In the genomic region with DNA sequence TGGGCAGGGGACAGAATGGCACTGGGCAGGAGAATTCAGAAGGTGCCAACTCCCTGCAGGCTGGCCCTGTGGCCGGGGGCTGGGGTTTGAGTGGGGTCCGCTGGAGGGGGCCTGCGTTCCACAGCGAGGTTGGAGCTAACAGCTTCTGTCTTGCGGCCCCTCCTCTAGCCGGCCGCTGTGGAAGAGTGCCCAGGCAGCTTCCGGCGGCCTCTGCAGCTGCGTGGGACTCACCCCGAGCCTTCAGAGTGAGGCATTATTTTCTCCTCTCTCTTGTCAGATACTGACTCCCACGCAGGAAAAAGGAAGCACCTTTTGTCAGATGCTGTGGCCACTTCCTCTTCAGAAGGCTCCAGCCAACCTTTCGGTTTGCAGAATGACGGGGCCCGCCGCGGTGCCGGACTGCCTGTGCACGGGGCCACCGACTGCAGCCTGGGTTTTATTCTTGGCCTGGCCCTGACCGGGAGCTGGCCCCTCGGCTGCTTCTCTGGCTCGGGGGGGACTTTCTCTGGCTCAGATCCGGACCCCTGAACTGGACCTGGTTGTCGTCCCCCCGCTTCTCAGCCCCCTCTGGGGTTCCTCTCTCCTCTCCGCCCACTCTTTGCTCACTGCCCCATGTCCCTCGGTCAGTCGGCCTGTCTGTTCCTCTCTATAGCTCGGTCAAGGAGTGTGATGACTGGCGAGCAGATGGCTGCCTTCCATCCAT, we compare ENCODE assay signal across 9 cellular contexts. TPM values are rescaled to one million over a fixed set of nuclear protein-coding genes. Genes with fewer than 3 reads are reported as not detected.
DNase-seq lines count a peak whose midpoint lies in the region; ATAC-seq and TF ChIP-seq lines count a peak whose summit lies in the region.
"Had no signal": no experiment of that assay in that cellular context is flagged by ENCODE, and none has a peak within 500 bp of the region (broad histone marks: within the 10 kb centered on the region; RNA-seq: fewer than 3 reads in every experiment).

No MANE protein-coding gene starts in this region.

- H3K4me3 ChIP-seq in CD4-positive, alpha-beta memory T cell (ENCODE audit: low read length in 2 of 2), result peak overlapping the region; percentile 57 to 63
- H3K4me3 ChIP-seq in Loucy (ENCODE audit: low read length, poor library complexity, severe bottlenecking), result peak overlapping the region; percentile 67
- H3K4me3 ChIP-seq: cardiac muscle cell had no signal

- H3K27me3 ChIP-seq in CD4-positive, alpha-beta memory T cell (ENCODE audit: insufficient read depth, low read length), result no peaks in the 10 kb centered on the region
- H3K27me3 ChIP-seq in Loucy (ENCODE audit: insufficient read depth, low read length, poor library complexity, severe bottlenecking), result no peaks in the 10 kb centered on the region
- H3K27me3 ChIP-seq: cardiac muscle cell had no signal

- intact Hi-C loops in CD4-positive, alpha-beta memory T cell (cut with micrococcal nuclease), result no loop called here
- intact Hi-C loops in cardiac septum (cut with DNase I), result loop anchor here (2.0 kb wide), 1 partner anchor 54 kb away; no protein-coding TSS in a partner anchor

- H3K27ac ChIP-seq in CD4-positive, alpha-beta memory T cell (ENCODE audit: low read depth, low read length), result peak overlapping the region; percentile 84
- H3K27ac ChIP-seq: cardiac muscle cell had no signal

- peak overlapping the region; percentile 51 for H3K4me2 ChIP-seq in Loucy (ENCODE audit: low read depth, low read length, poor library complexity, severe bottlenecking)

- H3K9me3 ChIP-seq in CD4-positive, alpha-beta memory T cell (ENCODE audit: control insufficient read depth in 1 of 2, low read length in 2 of 2), result no peaks in the 10 kb centered on the region
- no peaks in the 10 kb centered on the region for H3K9me3 ChIP-seq in Loucy (ENCODE audit: insufficient read depth, low read depth, low read length)

- H3K9me3 Mint-ChIP-seq in CD4-positive, alpha-beta memory T cell, result peaks cover 0 to 2% (median 0%) of the 10 kb centered on the region in 8 donors
- no peaks in the 10 kb centered on the region for H3K9me3 Mint-ChIP-seq in activated T-cell treated with anti-CD3 and anti-CD28 coated beads, Interleukin-2, amount 50 U/mL, for 24 hours

- peak overlapping the region; percentile 95 to 99 (median 97) for H3K27ac Mint-ChIP-seq in CD4-positive, alpha-beta memory T cell
- peak overlapping the region; percentile 93 for H3K27ac Mint-ChIP-seq in activated T-cell treated with anti-CD3 and anti-CD28 coated beads, Interleukin-2, amount 50 U/mL, for 24 hours

- no peaks in the 10 kb centered on the region for H4K20me1 ChIP-seq in Loucy (ENCODE audit: insufficient read depth, low read length, poor library complexity, severe bottlenecking)

- no peak overlapping the region for H2AFZ ChIP-seq in Loucy (ENCODE audit: low read length)

- H3K9me2 ChIP-seq in Loucy (replicated peaks; ENCODE audit: low read depth, low read length), result no peaks in the 10 kb centered on the region

- POLR2A ChIA-PET in CD4-positive, alpha-beta memory T cell (lab: Charles Lee; ENCODE audit: partially characterized antibody), result interaction anchor here (0.7 to 14.7 kb wide), 13 partner anchors 9 to 133 kb away, joined by 3 to 728 read pairs (median 10); no protein-coding TSS in a partner anchor

- peaks cover 97% of the 10 kb centered on the region for H3K4me1 ChIP-seq in CD4-positive, alpha-beta memory T cell (ENCODE audit: insufficient read depth, low read length)
- peaks cover 47% of the 10 kb centered on the region for H3K4me1 ChIP-seq in Loucy (ENCODE audit: insufficient read depth, low read length, poor library complexity, severe bottlenecking)

- H3F3A ChIP-seq in Loucy (ENCODE audit: low read depth), result no peaks in the 10 kb centered on the region

- H3K27me3 Mint-ChIP-seq in CD4-positive, alpha-beta memory T cell, result no peaks in the 10 kb centered on the region
- no peaks in the 10 kb centered on the region for H3K27me3 Mint-ChIP-seq in activated T-cell treated with anti-CD3 and anti-CD28 coated beads, Interleukin-2, amount 50 U/mL, for 24 hours

- H3K79me2 ChIP-seq in Loucy (ENCODE audit: insufficient read depth, low read length), result peaks cover 48% of the 10 kb centered on the region; the same call in 1 of the 2 replicates

- peaks cover 58 to 68% of the 10 kb centered on the region in 2 donors for H3K36me3 Mint-ChIP-seq in CD4-positive, alpha-beta memory T cell
- peaks cover 60% of the 10 kb centered on the region for H3K36me3 Mint-ChIP-seq in activated T-cell treated with anti-CD3 and anti-CD28 coated beads, Interleukin-2, amount 50 U/mL, for 24 hours (ENCODE audit: low read depth)

- TF ChIP-seq CTCF in Loucy (conservative IDR thresholded peaks at IDR 0.05; ENCODE audit: low read length), result no peak

- H3K9ac ChIP-seq in Loucy (ENCODE audit: low read depth, low read length, poor library complexity, severe bottlenecking), result peak overlapping the region; percentile 65

- peak overlapping the region; percentile 84 to 95 (median 87) for H3K4me3 Mint-ChIP-seq in CD4-positive, alpha-beta memory T cell
- peak overlapping the region; percentile 79 for H3K4me3 Mint-ChIP-seq in activated T-cell treated with anti-CD3 and anti-CD28 coated beads, Interleukin-2, amount 50 U/mL, for 24 hours

- DNase-seq in CD4-positive, alpha-beta memory T cell, result peak; percentile 47 to 79 (median 51)
- peak; percentile 73 for DNase-seq in activated T-cell treated with anti-CD3 and anti-CD28 coated beads, Interleukin-2, amount 50 U/mL, for 24 hours
- DNase-seq in cardiac septum (ENCODE audit: low spot score) (peak; percentile 94), NCI-H2171 (lab: John Stamatoyannopoulos, UW) (no peak), NCI-H187 treated with DMSO at 0.1 percent for 48 hours (lab: John Stamatoyannopoulos, UW) (no peak)
- DNase-seq in stimulated activated CD4-positive, alpha-beta T cell treated with anti-CD3 and anti-CD28 coated beads, Interleukin-1b, Interleukin-23, amount 100 ng/mL, for 48 hours, result peak; percentile 66

- CTCF ChIA-PET in CD4-positive, alpha-beta memory T cell (lab: Charles Lee; ENCODE audit: partially characterized antibody), result interaction anchor here (1.0 to 17.3 kb wide), 8 partner anchors 8 to 308 kb away, joined by 3 to 526 read pairs (median 8); a partner anchor contains a TSS

- ATAC-seq in GM21515 (IDR thresholded peaks at IDR 0.05; ENCODE audit: unreplicated experiment), result peak; percentile 87

- peaks cover 78 to 90% (median 86%) of the 10 kb centered on the region in 4 donors for H3K4me1 Mint-ChIP-seq in CD4-positive, alpha-beta memory T cell
- peaks cover 89% of the 10 kb centered on the region for H3K4me1 Mint-ChIP-seq in activated T-cell treated with anti-CD3 and anti-CD28 coated beads, Interleukin-2, amount 50 U/mL, for 24 hours (ENCODE audit: low read depth)

- peaks cover 24% of the 10 kb centered on the region for H3K36me3 ChIP-seq in CD4-positive, alpha-beta memory T cell (ENCODE audit: insufficient read depth, low read length)
- peaks cover 27% of the 10 kb centered on the region; the same call in 1 of the 2 replicates for H3K36me3 ChIP-seq in Loucy (ENCODE audit: insufficient read depth, low read length)
- H3K36me3 ChIP-seq: cardiac muscle cell had no signal

RNA-seq across cellular contexts. Expression of a gene that starts 40.1 kb away (rescaled TPM):
- total RNA-seq in CD4-positive, alpha-beta memory T cell, result 100 to 1,000 TPM; 162 to 163 TPM
- polyA plus RNA-seq in CD4-positive, alpha-beta memory T cell, result 100 to 1,000 TPM in 1 of 2 donors, 10 to 100 TPM in 1; 37.1 to 125 TPM
- total RNA-seq in cardiac septum, result 5.2 TPM

Comparison
In these comparisons a context has a peak if more than half of its experiments do, and no peak if none do; other contexts are left out.
1. DNase-seq: peak in CD4-positive, alpha-beta memory T cell (5 of 5), activated T-cell treated with anti-CD3 and anti-CD28 coated beads, Interleukin-2, amount 50 U/mL, for 24 hours (single experiment), cardiac septum (single experiment) and stimulated activated CD4-positive, alpha-beta T cell treated with anti-CD3 and anti-CD28 coated beads, Interleukin-1b, Interleukin-23, amount 100 ng/mL, for 48 hours (single experiment); none in NCI-H2171 (single experiment) and NCI-H187 treated with DMSO at 0.1 percent for 48 hours (single experiment).
2. RNA of a gene that starts 40.1 kb away (total RNA-seq): 162 to 163 TPM in CD4-positive, alpha-beta memory T cell; 5.2 TPM in cardiac septum (single experiment); every median in the first group is over 10 times any median in the second.